ENCODE assay signal across 8 cellular contexts in the genomic region with DNA sequence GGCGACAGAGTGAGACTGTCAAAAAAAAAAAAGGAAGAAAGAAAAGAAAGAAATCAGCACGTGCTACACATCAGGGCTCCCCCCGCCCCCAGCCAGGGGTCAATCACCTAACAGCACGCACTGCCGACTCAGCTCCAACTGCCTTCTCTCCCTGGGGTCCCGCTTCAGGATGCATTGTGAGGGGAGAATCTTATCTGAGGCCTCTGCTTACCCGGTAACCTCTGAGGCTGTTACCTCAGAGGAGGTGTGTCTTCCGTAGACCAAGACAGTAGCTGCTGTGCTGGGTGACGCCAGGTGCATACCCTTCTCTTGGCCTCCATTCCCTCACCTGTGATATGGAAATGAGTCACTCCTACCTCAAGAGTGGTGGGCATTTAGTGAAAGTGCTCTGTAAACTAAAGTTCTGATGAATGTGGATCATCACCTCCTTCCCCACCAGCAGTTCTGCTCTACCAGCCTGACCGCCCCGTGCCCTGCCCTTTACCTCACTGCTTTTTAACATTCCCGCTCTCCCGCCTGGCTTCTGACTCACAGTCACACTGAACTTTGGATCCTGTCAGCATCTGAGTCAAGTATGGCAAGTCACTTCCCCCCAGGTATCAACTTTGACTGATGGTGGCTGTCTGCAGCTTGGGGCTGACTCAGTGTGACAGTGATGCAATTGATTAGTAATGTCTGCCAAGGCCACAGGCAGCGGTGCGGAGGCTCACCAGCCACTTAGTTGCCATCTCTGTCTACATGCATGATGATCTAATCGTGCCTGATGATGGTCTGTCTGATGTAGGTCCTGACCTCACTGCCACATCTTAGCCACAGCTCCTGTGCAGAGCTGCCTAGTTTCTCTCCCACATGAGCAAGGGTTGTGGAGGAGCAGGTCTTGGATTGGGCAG. TPM values are rescaled to one million over a fixed set of nuclear protein-coding genes. Genes with fewer than 3 reads are reported as not detected.
DNase-seq lines count a peak whose midpoint lies in the region; ATAC-seq, FAIRE-seq and TF ChIP-seq lines count a peak whose summit lies in the region.

No MANE protein-coding gene starts in this region.

- H2BK15ac ChIP-seq in H9 (ENCODE audit: low read depth, low read length), result no peak overlapping the region

- no peak overlapping the region for H4K8ac ChIP-seq in H9 (replicated peaks; ENCODE audit: insufficient read length, low read depth, low read length)

- no peak overlapping the region for H2AK5ac ChIP-seq in H9 (ENCODE audit: insufficient read length, low read length)

- no peak for TF ChIP-seq CTCF in H9 (conservative IDR thresholded peaks at IDR 0.05)
- TF ChIP-seq CTCF in endothelial cell of umbilical vein (IDR thresholded peaks at IDR 0.05; ENCODE audit: extremely low read depth in 1 of 2, insufficient read depth in 1 of 2, low read depth in 1 of 2, low read length in 2 of 2), result no peak

- no peak overlapping the region; the same call in 1 of the 2 replicates for H3K14ac ChIP-seq in H9 (ENCODE audit: insufficient read depth, low read length)

- H3K23ac ChIP-seq in H9 (ENCODE audit: insufficient read length, low read depth, low read length), result no peak overlapping the region

- H3K27ac ChIP-seq in H9 (ENCODE audit: insufficient read length, low read depth, low read length), result no peak overlapping the region
- H3K27ac ChIP-seq in endothelial cell of umbilical vein (ENCODE audit: insufficient read depth, low read depth, low read length), result no peak overlapping the region

- no peak overlapping the region for H4K5ac ChIP-seq in H9 (ENCODE audit: insufficient read length, low read depth, low read length)

- H3K4me3 Mint-ChIP-seq in H9, result no peak overlapping the region; a peak in 2 of 5 replicates
- no peak overlapping the region for H3K4me3 Mint-ChIP-seq in T-helper 2 cell treated with Interferon-gamma antibody and Interleukin-4, amounts not matched to agents 5 μg/mL and 100 μg/mL, for 36 hours

- H3K9ac ChIP-seq in H9 (ENCODE audit: extremely low read depth, insufficient read length, low read length) (no peak overlapping the region), endothelial cell of umbilical vein (replicated peaks; ENCODE audit: extremely low read depth, insufficient read depth, low read length) (no peak overlapping the region)

- H3K4me2 ChIP-seq in H9 (ENCODE audit: insufficient read depth, insufficient read length, low read length) (no peak overlapping the region), endothelial cell of umbilical vein (ENCODE audit: insufficient read depth, low read length) (no peak overlapping the region)

- no peaks in the 10 kb centered on the region; a peak in 2 of 7 replicates for H3K36me3 Mint-ChIP-seq in H9 (ENCODE audit: insufficient read depth in 1 of 3, low read depth in 3 of 3)
- peaks cover 6% of the 10 kb centered on the region for H3K36me3 Mint-ChIP-seq in T-helper 2 cell treated with Interferon-gamma antibody and Interleukin-4, amounts not matched to agents 5 μg/mL and 100 μg/mL, for 36 hours (ENCODE audit: low read depth)

- no peak overlapping the region for H3K4me3 ChIP-seq in endothelial cell of umbilical vein (replicated peaks in 1 of 3; ENCODE audit: insufficient read depth in 1 of 3, low read depth in 1 of 3, low read length in 3 of 3)

- CTCF ChIA-PET in endothelial cell of umbilical vein (lab: Charles Lee), result interaction anchor here (0.7 to 11.6 kb wide), 5 partner anchors 18 to 149 kb away, joined by 3 to 130 read pairs (median 3); partner anchors contain the start of gene ARID5A

- H3K9me3 Mint-ChIP-seq in H9, result no peaks in the 10 kb centered on the region; a peak in 1 of 5 replicates
- no peaks in the 10 kb centered on the region for H3K9me3 Mint-ChIP-seq in T-helper 2 cell treated with Interferon-gamma antibody and Interleukin-4, amounts not matched to agents 5 μg/mL and 100 μg/mL, for 36 hours

- no peak overlapping the region for H2BK20ac ChIP-seq in H9 (ENCODE audit: low read depth, low read length, poor library complexity, severe bottlenecking)

- H3K27me3 ChIP-seq in H9 (ENCODE audit: insufficient read depth, low read length) (no peaks in the 10 kb centered on the region), endothelial cell of umbilical vein (ENCODE audit: control insufficient read depth in 2 of 2, insufficient read depth in 2 of 2, low read length in 2 of 2) (no peaks in the 10 kb centered on the region)

- peak overlapping the region in 1 of 3 experiments; percentile 13; a peak in 2 of 7 replicates for H3K27ac Mint-ChIP-seq in H9
- H3K27ac Mint-ChIP-seq in T-helper 2 cell treated with Interferon-gamma antibody and Interleukin-4, amounts not matched to agents 5 μg/mL and 100 μg/mL, for 36 hours, result no peak overlapping the region

- DNase-seq in H9 (peak; percentile 29), endothelial cell of umbilical vein (ENCODE audit: low read depth, low spot score) (peak; percentile 43)
- DNase-seq in T-helper 2 cell treated with Interferon-gamma antibody and Interleukin-4, amounts not matched to agents 5 μg/mL and 100 μg/mL, for 36 hours (ENCODE audit: low spot score), result peak; percentile 54
- peak in 2 of 3 donors; percentile 42 to 74 for DNase-seq in stimulated activated CD4-positive, alpha-beta T cell treated with anti-CD3 and anti-CD28 coated beads, TNF-alpha, amount 100 ng/mL, for 48 hours (ENCODE audit: low read depth in 3 of 3)

- no peak overlapping the region for H2BK12ac ChIP-seq in H9 (ENCODE audit: insufficient read length, low read depth, low read length)

- no peaks in the 10 kb centered on the region for H3K4me1 ChIP-seq in H9 (ENCODE audit: insufficient read depth, low read length)
- H3K4me1 ChIP-seq in endothelial cell of umbilical vein (ENCODE audit: control insufficient read depth, extremely low read depth, insufficient read depth, low read length), result no peaks in the 10 kb centered on the region

- no peak overlapping the region for H2BK120ac ChIP-seq in H9 (ENCODE audit: low read depth, low read length, poor library complexity, severe bottlenecking)

- no peaks in the 10 kb centered on the region for H3K23me2 ChIP-seq in H9 (ENCODE audit: insufficient read length, low read depth, low read length, poor library complexity, severe bottlenecking)

- H3K18ac ChIP-seq in H9 (ENCODE audit: insufficient read length, low read depth, low read length), result no peak overlapping the region

- H2BK5ac ChIP-seq in H9 (ENCODE audit: insufficient read length, low read length), result no peak overlapping the region

- no peaks in the 10 kb centered on the region for H3K9me1 ChIP-seq in endothelial cell of umbilical vein (replicated peaks; ENCODE audit: control insufficient read depth, extremely low read depth, insufficient read depth, low read length)

- no peak overlapping the region for H2AFZ ChIP-seq in H9 (ENCODE audit: low read length)
- H2AFZ ChIP-seq in endothelial cell of umbilical vein (ENCODE audit: low read depth, low read length), result no peak overlapping the region

- H4K20me1 ChIP-seq in H9 (ENCODE audit: control insufficient read depth, insufficient read depth, insufficient read length) (no peaks in the 10 kb centered on the region), endothelial cell of umbilical vein (replicated peaks; ENCODE audit: control insufficient read depth, extremely low read depth, insufficient read depth, low read length) (no peaks in the 10 kb centered on the region)

- no peak overlapping the region for H4K91ac ChIP-seq in H9 (ENCODE audit: insufficient read length, low read depth, low read length)

- H3K4me1 Mint-ChIP-seq in H9, result peaks cover 15 to 19% of the 10 kb centered on the region in 2 experiments
- H3K4me1 Mint-ChIP-seq in T-helper 2 cell treated with Interferon-gamma antibody and Interleukin-4, amounts not matched to agents 5 μg/mL and 100 μg/mL, for 36 hours (ENCODE audit: low read depth), result peaks cover 4% of the 10 kb centered on the region

- FAIRE-seq in endothelial cell of umbilical vein (lab: Jason Lieb, UNC), result peak; percentile 73

- intact Hi-C loops in endothelial cell of umbilical vein (cut with micrococcal nuclease), result no loop called here

- ATAC-seq in HG02610 (IDR thresholded peaks at IDR 0.05; ENCODE audit: unreplicated experiment) (no peak), GM21390 (IDR thresholded peaks at IDR 0.05; ENCODE audit: unreplicated experiment) (no peak), HG02970 (IDR thresholded peaks at IDR 0.05; ENCODE audit: low FRiP score, unreplicated experiment) (no peak), HG02840 (IDR thresholded peaks at IDR 0.05; ENCODE audit: low FRiP score, unreplicated experiment) (no peak)

- H3K9me3 ChIP-seq in H9 (ENCODE audit: control insufficient read depth, low read depth, low read length) (no peaks in the 10 kb centered on the region), endothelial cell of umbilical vein (replicated peaks; ENCODE audit: control insufficient read depth, insufficient read depth, low read length) (no peaks in the 10 kb centered on the region)

- no TSS peak for BruUV-seq in endothelial cell of umbilical vein (replicated peaks; lab: Mats Ljungman, UMichigan)

- POLR2A ChIA-PET in endothelial cell of umbilical vein (lab: Charles Lee), result no interaction called here

- no peak for TF ChIP-seq POLR2A in endothelial cell of umbilical vein (IDR thresholded peaks at IDR 0.05; ENCODE audit: low read depth, low read length)

- no peak overlapping the region for H3T11ph ChIP-seq in H9 (ENCODE audit: low read length)

- no peak overlapping the region for H3K4ac ChIP-seq in H9 (ENCODE audit: low read depth, low read length)

- dilution Hi-C loops in endothelial cell of umbilical vein (cut with MboI; ENCODE audit: extremely low pct_ligation_motif_present, low sequenced_read_pairs), result no loop called here

- no peaks in the 10 kb centered on the region; the same call in none of the 2 replicates for H3K27me3 Mint-ChIP-seq in H9 (ENCODE audit: low read depth)
- no peaks in the 10 kb centered on the region for H3K27me3 Mint-ChIP-seq in T-helper 2 cell treated with Interferon-gamma antibody and Interleukin-4, amounts not matched to agents 5 μg/mL and 100 μg/mL, for 36 hours (ENCODE audit: low read depth)

- H3K36me3 ChIP-seq in endothelial cell of umbilical vein (ENCODE audit: control insufficient read depth in 2 of 2, extremely low read depth in 1 of 2, insufficient read depth in 2 of 2, low read length in 2 of 2), result peaks cover 0 to 4% of the 10 kb centered on the region in 2 experiments

- H3K56ac ChIP-seq in H9 (ENCODE audit: insufficient read length, low read depth, low read length), result no peak overlapping the region

- H3K79me2 ChIP-seq in H9 (ENCODE audit: insufficient read depth, low read length) (no peaks in the 10 kb centered on the region), endothelial cell of umbilical vein (ENCODE audit: control insufficient read depth, insufficient read depth, low read length) (no peaks in the 10 kb centered on the region)

- no peaks in the 10 kb centered on the region for H3K79me1 ChIP-seq in H9 (ENCODE audit: insufficient read depth, low read depth, low read length, poor library complexity, severe bottlenecking)

- whole genome bisulfite sequencing in H9 (ENCODE audit: extremely low coverage, insufficient read length, low lambda C conversion rate), result no CpG with 5 or more reads among the region's 16 CpGs

RNA-seq across cellular contexts. Expression of gene ARID5A, which starts 20.1 kb away (rescaled TPM):
- total RNA-seq in H9 (2021) (3.8 and 4.5 TPM in 2 replicates), endothelial cell of umbilical vein (24.7 and 29.0 TPM in 2 replicates)
- 18.0 and 24.0 TPM in 2 replicates for polyA plus RNA-seq in endothelial cell of umbilical vein
- polyA plus RNA-seq in endothelial cell of umbilical vein (2011; cell fraction: cytosol; rRNA removed), result 11.9 and 19.8 TPM in 2 replicates
- polyA plus RNA-seq in endothelial cell of umbilical vein (2011; cell fraction: nucleus; rRNA removed), result 31.6 and 44.1 TPM in 2 replicates
- 14.6 and 18.7 TPM in 2 replicates for polyA plus RNA-seq in endothelial cell of umbilical vein (2012)
- polyA minus RNA-seq in endothelial cell of umbilical vein, result 9.5 and 11.3 TPM in 2 replicates
- polyA minus RNA-seq in endothelial cell of umbilical vein (2011; cell fraction: cytosol; rRNA and poly(A)+ RNA removed), result 1.6 TPM
- polyA minus RNA-seq in endothelial cell of umbilical vein (2011; cell fraction: nucleus; rRNA and poly(A)+ RNA removed), result 11.0 and 22.2 TPM in 2 replicates

RNA-seq across cellular contexts. Expression of gene NEURL3, which starts 51.5 kb away (rescaled TPM):
- not detected in 2 replicates for total RNA-seq in H9 (2021)
- total RNA-seq in endothelial cell of umbilical vein, result not detected in 2 replicates
- 0.08 TPM in 1 of 2 replicates, not detected in the other for polyA plus RNA-seq in endothelial cell of umbilical vein
- 0.04 and 0.06 TPM in 2 replicates for polyA plus RNA-seq in endothelial cell of umbilical vein (2011; cell fraction: cytosol; rRNA removed)
- not detected in 2 replicates for polyA plus RNA-seq in endothelial cell of umbilical vein (2011; cell fraction: nucleus; rRNA removed)
- polyA plus RNA-seq in endothelial cell of umbilical vein (2012), result not detected in 2 replicates
- polyA minus RNA-seq in endothelial cell of umbilical vein, result not detected in 2 replicates
- polyA minus RNA-seq in endothelial cell of umbilical vein (2011; cell fraction: cytosol; rRNA and poly(A)+ RNA removed), result not detected
- not detected in 2 replicates for polyA minus RNA-seq in endothelial cell of umbilical vein (2011; cell fraction: nucleus; rRNA and poly(A)+ RNA removed)
